28 cellular contexts compared by ENCODE assay signal in the genomic region with DNA sequence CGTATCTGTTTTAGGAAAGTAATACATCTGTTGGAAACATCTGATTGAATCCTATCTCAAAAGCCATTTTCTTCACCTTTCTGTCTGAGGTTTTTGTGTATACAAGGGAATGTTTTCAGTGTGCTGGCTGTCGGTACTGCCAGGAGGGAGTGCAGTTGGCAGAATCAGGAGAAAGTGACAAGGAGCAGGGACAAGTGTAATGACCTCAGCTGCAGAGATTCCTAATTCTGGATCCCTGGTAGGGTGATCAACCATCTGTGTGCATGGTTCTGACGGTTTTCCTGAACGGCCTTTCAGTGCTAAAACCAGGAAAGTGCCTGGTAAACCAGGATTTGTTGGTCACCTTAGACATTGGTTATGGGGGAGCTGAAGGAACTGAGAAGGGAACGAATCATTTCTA. TPM values are rescaled to one million over a fixed set of nuclear protein-coding genes. Genes with fewer than 3 reads are reported as not detected.
"Had no signal": no experiment of that assay in that cellular context is flagged by ENCODE, and none has a peak within 500 bp of the region (broad histone marks: within the 10 kb centered on the region; RNA-seq: fewer than 3 reads in every experiment).

No MANE protein-coding gene starts in this region.

- DNase-seq: activated B cell treated with CpG ODN at 0.5 μM for 24 hours; activated CD4-positive, alpha-beta T cell treated with anti-CD3 and anti-CD28 coated beads for 48 hours; activated CD4-positive, alpha-beta T cell treated with anti-CD3 and anti-CD28 coated beads, Interleukin-2, amount 50 U/mL, for 1 hour; activated CD4-positive, alpha-beta T cell treated with anti-CD3 and anti-CD28 coated beads, Interleukin-2, amount 50 U/mL, for 48 hours; activated CD8-positive, alpha-beta memory T cell treated with anti-CD3 and anti-CD28 coated beads for 24 hours; activated CD8-positive, alpha-beta T cell treated with anti-CD3 and anti-CD28 coated beads for 36 hours; activated effector memory CD4-positive, alpha-beta T cell treated with Interleukin-2 at 50 U/mL for 16 hours; activated gamma-delta T cell treated with Interleukin-2 at 50 U/mL for 16 hours; activated naive CD4-positive, alpha-beta T cell treated with anti-CD3 and anti-CD28 coated beads, Interleukin-2, amount 50 U/mL, for 16 hours; activated naive CD4-positive, alpha-beta T cell treated with Interleukin-2 at 50 U/mL for 16 hours; activated T-cell treated with anti-CD3 and anti-CD28 coated beads, Interleukin-2, amount 50 U/mL, for 4 hours; amniotic stem cell; anterior cingulate cortex; body of pancreas; caudate nucleus; dorsolateral prefrontal cortex; effector memory CD8-positive, alpha-beta T cell; erythroblast; foreskin keratinocyte; gastrocnemius medialis; glutamatergic neuron; T-helper 1 cell; T-helper 17 cell; T1000; WERI-Rb-1 had no signal

- H3K4me3 ChIP-seq: body of pancreas, dorsolateral prefrontal cortex, esophagus muscularis mucosa, gastrocnemius medialis had no signal

- H3K27ac ChIP-seq: body of pancreas, esophagus muscularis mucosa, foreskin keratinocyte, gastrocnemius medialis, WERI-Rb-1 had no signal

- H3K9me3 ChIP-seq: body of pancreas, esophagus muscularis mucosa, gastrocnemius medialis had no signal

- H3K36me3 ChIP-seq: esophagus muscularis mucosa, gastrocnemius medialis, WERI-Rb-1 had no signal

- ATAC-seq: activated CD4-positive, CD25-positive, alpha-beta regulatory T cell treated with anti-CD3 and anti-CD28 coated beads, Interleukin-2, amount 50 U/mL, for 24 hours; activated CD8-positive, alpha-beta T cell treated with anti-CD3 and anti-CD28 coated beads for 36 hours; activated T-cell treated with anti-CD3 and anti-CD28 coated beads, Interleukin-2, amount 50 U/mL, for 4 hours; activated T-helper 17 cell treated with anti-CD3 and anti-CD28 coated beads, Interleukin-2, amount 50 U/mL, for 72 hours; body of pancreas; effector memory CD8-positive, alpha-beta T cell; foreskin keratinocyte; gastrocnemius medialis; T-helper 17 cell had no signal

- H3K27me3 ChIP-seq: body of pancreas, gastrocnemius medialis had no signal

RNA-seq across cellular contexts. Expression of gene GDA, which starts 1.6 kb away (rescaled TPM):
- total RNA-seq: activated CD8-positive, alpha-beta T cell treated with anti-CD3 and anti-CD28 coated beads for 36 hours; activated T-helper 17 cell treated with anti-CD3 and anti-CD28 coated beads, Interleukin-2, amount 50 U/mL, for 72 hours; esophagus muscularis mucosa; T-helper 17 cell had no signal
